In genomic region chr2:241314181-241314932, GRCh38 we compare ENCODE assay signal across 1 cellular context.
TF ChIP-seq lines count a peak whose summit lies in the region.

No MANE protein-coding gene starts in this region.

TF ChIP-seq in H1, 55 proteins besides CTCF, POLR2A, EP300 and RAD21:
- TF ChIP-seq USF2 (IDR thresholded peaks at IDR 0.05; ENCODE audit: low read length) (no peak), EGR1 (IDR thresholded peaks at IDR 0.05; ENCODE audit: borderline replicate concordance, low read depth, low read length) (no peak), JUND (IDR thresholded peaks at IDR 0.05; ENCODE audit: low read length) (no peak), NANOG (IDR thresholded peaks at IDR 0.05; ENCODE audit: insufficient read depth, low read depth, low read length, poor library complexity, severe bottlenecking) (no peak), CBX8 (IDR thresholded peaks at IDR 0.05; ENCODE audit: borderline replicate concordance, low read depth, low read length) (no peak), CHD2 (IDR thresholded peaks at IDR 0.05; ENCODE audit: low read length) (no peak), TEAD4 (IDR thresholded peaks at IDR 0.05; ENCODE audit: low read depth, low read length) (no peak), KDM4A (IDR thresholded peaks at IDR 0.05; ENCODE audit: low read depth, low read length, severe bottlenecking) (no peak), EZH2 (IDR thresholded peaks at IDR 0.05; ENCODE audit: low read depth, low read length, severe bottlenecking) (no peak), SAP30 (IDR thresholded peaks at IDR 0.05; ENCODE audit: insufficient read depth, insufficient replicate concordance, low read length) (no peak), BCL11A (IDR thresholded peaks at IDR 0.05; ENCODE audit: low read depth in 2 of 2, low read length in 2 of 2) (no peak), ATF2 (IDR thresholded peaks at IDR 0.05; ENCODE audit: low read length) (no peak), RBBP5 (IDR thresholded peaks at IDR 0.05; ENCODE audit: borderline replicate concordance, low read depth, low read length) (no peak), KDM5A (IDR thresholded peaks at IDR 0.05; ENCODE audit: low read length) (no peak), CHD7 (IDR thresholded peaks at IDR 0.05; ENCODE audit: insufficient replicate concordance, low read length) (no peak), HDAC6 (IDR thresholded peaks at IDR 0.05; ENCODE audit: low read depth, low read length) (no peak), SIRT6 (IDR thresholded peaks at IDR 0.05; ENCODE audit: low read length) (no peak), HDAC2 (IDR thresholded peaks at IDR 0.05; ENCODE audit: borderline replicate concordance in 1 of 2, low read depth in 2 of 2, low read length in 2 of 2) (no peak), ZNF274 (IDR thresholded peaks at IDR 0.05; ENCODE audit: borderline replicate concordance, extremely low read depth, low read length) (no peak)
